In genomic region chr13:98890186-98890585, GRCh38 we compare ENCODE assay signal across 9 cellular contexts.
DNase-seq lines count a peak whose midpoint lies in the region; ATAC-seq, FAIRE-seq and TF ChIP-seq lines count a peak whose summit lies in the region.
"Had no signal": no experiment of that assay in that cellular context is flagged by ENCODE, and none has a peak within 500 bp of the region (broad histone marks: within the 10 kb centered on the region; RNA-seq: fewer than 3 reads in every experiment).

No MANE protein-coding gene starts in this region.

- ATAC-seq in activated T-helper 17 cell treated with anti-CD3 and anti-CD28 coated beads, Interleukin-2, amount 50 U/mL, for 72 hours (replicated peaks), result peak; percentile 94
- ATAC-seq in stimulated activated naive CD8-positive, alpha-beta T cell treated with anti-CD3 and anti-CD28 coated beads, Interleukin-15, amount 100 ng/mL, for 72 hours, result peak; percentile 98
- no peak for ATAC-seq in GM21737 (IDR thresholded peaks at IDR 0.05; ENCODE audit: unreplicated experiment)

- peaks cover 4% of the 10 kb centered on the region for H3K9me1 ChIP-seq in keratinocyte (ENCODE audit: control insufficient read depth, extremely low read depth, insufficient read depth, low read length)

- peak in 1 of 3 experiments; percentile 27 for TF ChIP-seq CTCF in keratinocyte (optimal IDR thresholded peaks at IDR 0.05 in 1 of 3, IDR thresholded peaks at IDR 0.05 in 1 of 3, conservative IDR thresholded peaks at IDR 0.05 in 1 of 3; ENCODE audit: extremely low read depth in 1 of 3, insufficient read depth in 2 of 3, low read length in 3 of 3)

- dilution Hi-C loops in keratinocyte (cut with MboI; ENCODE audit: extremely low pct_ligation_motif_present, low sequenced_read_pairs), result no loop called here

- H3K9ac ChIP-seq in keratinocyte (ENCODE audit: control insufficient read depth, extremely low read depth, insufficient read depth, low read length), result no peak overlapping the region
- H3K9ac ChIP-seq: BLaER1 had no signal

- H3K79me2 ChIP-seq in keratinocyte (ENCODE audit: control insufficient read depth, insufficient read depth, low read length), result no peaks in the 10 kb centered on the region

- H3K36me3 Mint-ChIP-seq in activated T-helper 17 cell treated with anti-CD3 and anti-CD28 coated beads, Interleukin-2, amount 50 U/mL, for 72 hours (ENCODE audit: low read depth), result peaks cover 78% of the 10 kb centered on the region

- H3K27me3 Mint-ChIP-seq in activated T-helper 17 cell treated with anti-CD3 and anti-CD28 coated beads, Interleukin-2, amount 50 U/mL, for 72 hours, result no peaks in the 10 kb centered on the region
- no peaks in the 10 kb centered on the region for H3K27me3 Mint-ChIP-seq in stimulated activated naive CD8-positive, alpha-beta T cell treated with anti-CD3 and anti-CD28 coated beads, Interleukin-15, amount 100 ng/mL, for 72 hours

- peaks cover 23% of the 10 kb centered on the region for H3K4me1 ChIP-seq in keratinocyte (ENCODE audit: control insufficient read depth, extremely low read depth, insufficient read depth, low read length)

- no peaks in the 10 kb centered on the region for H3K9me3 Mint-ChIP-seq in activated T-helper 17 cell treated with anti-CD3 and anti-CD28 coated beads, Interleukin-2, amount 50 U/mL, for 72 hours
- no peaks in the 10 kb centered on the region for H3K9me3 Mint-ChIP-seq in stimulated activated naive CD8-positive, alpha-beta T cell treated with anti-CD3 and anti-CD28 coated beads, Interleukin-15, amount 100 ng/mL, for 72 hours

- peak overlapping the region; percentile 42 for H3K4me2 ChIP-seq in keratinocyte (ENCODE audit: control insufficient read depth, extremely low read depth, insufficient read depth, low read depth, low read length)
- H3K4me2 ChIP-seq: BLaER1 had no signal

- peaks cover 17% of the 10 kb centered on the region for H3K4me1 Mint-ChIP-seq in activated T-helper 17 cell treated with anti-CD3 and anti-CD28 coated beads, Interleukin-2, amount 50 U/mL, for 72 hours
- H3K4me1 Mint-ChIP-seq in stimulated activated naive CD8-positive, alpha-beta T cell treated with anti-CD3 and anti-CD28 coated beads, Interleukin-15, amount 100 ng/mL, for 72 hours, result peaks cover 25% of the 10 kb centered on the region

- no peaks in the 10 kb centered on the region for H3K27me3 ChIP-seq in keratinocyte (ENCODE audit: control insufficient read depth, extremely low read depth, insufficient read depth, low read length)
- H3K27me3 ChIP-seq: BLaER1 had no signal

- peak overlapping the region; percentile 53 for H3K27ac Mint-ChIP-seq in activated T-helper 17 cell treated with anti-CD3 and anti-CD28 coated beads, Interleukin-2, amount 50 U/mL, for 72 hours
- H3K27ac Mint-ChIP-seq in stimulated activated naive CD8-positive, alpha-beta T cell treated with anti-CD3 and anti-CD28 coated beads, Interleukin-15, amount 100 ng/mL, for 72 hours, result no peak overlapping the region

- peak; percentile 99 for FAIRE-seq in keratinocyte (lab: Jason Lieb, UNC)

- peaks cover 17 to 19% of the 10 kb centered on the region in 2 experiments for H3K36me3 ChIP-seq in keratinocyte (ENCODE audit: control insufficient read depth in 2 of 2, extremely low read depth in 1 of 2, insufficient read depth in 2 of 2, low read length in 2 of 2)
- H3K36me3 ChIP-seq: BLaER1 had no signal

- H3K9me3 ChIP-seq in keratinocyte (ENCODE audit: control insufficient read depth, low read depth, low read length), result no peaks in the 10 kb centered on the region
- H3K9me3 ChIP-seq: BLaER1 had no signal

- peak overlapping the region; percentile 64 for H3K27ac ChIP-seq in keratinocyte (ENCODE audit: control insufficient read depth, insufficient read depth, low read length)
- H3K27ac ChIP-seq: BLaER1 had no signal

- peak overlapping the region; percentile 29 for H3K4me3 Mint-ChIP-seq in activated T-helper 17 cell treated with anti-CD3 and anti-CD28 coated beads, Interleukin-2, amount 50 U/mL, for 72 hours
- H3K4me3 Mint-ChIP-seq in stimulated activated naive CD8-positive, alpha-beta T cell treated with anti-CD3 and anti-CD28 coated beads, Interleukin-15, amount 100 ng/mL, for 72 hours, result no peak overlapping the region

- no peak overlapping the region for H2AFZ ChIP-seq in keratinocyte (ENCODE audit: control insufficient read depth, low read length)

- no peaks in the 10 kb centered on the region for H4K20me1 ChIP-seq in keratinocyte (ENCODE audit: control insufficient read depth, extremely low read depth, insufficient read depth, low read length)
- H4K20me1 ChIP-seq: BLaER1 had no signal

- DNase-seq in activated CD8-positive, alpha-beta memory T cell treated with anti-CD3 and anti-CD28 coated beads for 48 hours (ENCODE audit: low read depth in 2 of 3, low spot score in 2 of 3), result peak in 2 of 3 experiments; percentile 18 to 19
- no peak for DNase-seq in activated CD8-positive, alpha-beta memory T cell treated with anti-CD3 and anti-CD28 coated beads for 24 hours
- peak; percentile 93 for DNase-seq in keratinocyte (ENCODE audit: low read depth, low spot score)
- DNase-seq in stimulated activated naive CD8-positive, alpha-beta T cell treated with anti-CD3 and anti-CD28 coated beads, Interleukin-15, amount 100 ng/mL, for 72 hours, result peak; percentile 33 to 54
- DNase-seq in NCI-H748 (lab: John Stamatoyannopoulos, UW; ENCODE audit: unreplicated experiment), result no peak
- DNase-seq in NOMO-1 treated with DMSO at 0.1 percent for 48 hours (lab: John Stamatoyannopoulos, UW; ENCODE audit: unreplicated experiment), result no peak

- no peak overlapping the region for H3K4me3 ChIP-seq in keratinocyte (ENCODE audit: control insufficient read depth in 2 of 3, extremely low read depth in 1 of 3, insufficient read depth in 2 of 3, low read depth in 1 of 3, low read length in 3 of 3)
- H3K4me3 ChIP-seq: BLaER1 had no signal

Comparison
In these comparisons a context has a peak if more than half of its experiments do, and no peak if none do; other contexts are left out.
1. DNase-seq: peak in activated CD8-positive, alpha-beta memory T cell treated with anti-CD3 and anti-CD28 coated beads for 48 hours (2 of 3), keratinocyte (single experiment) and stimulated activated naive CD8-positive, alpha-beta T cell treated with anti-CD3 and anti-CD28 coated beads, Interleukin-15, amount 100 ng/mL, for 72 hours (2 of 2); none in activated CD8-positive, alpha-beta memory T cell treated with anti-CD3 and anti-CD28 coated beads for 24 hours (single experiment), NCI-H748 (single experiment) and NOMO-1 treated with DMSO at 0.1 percent for 48 hours (single experiment).